In the genomic region with DNA sequence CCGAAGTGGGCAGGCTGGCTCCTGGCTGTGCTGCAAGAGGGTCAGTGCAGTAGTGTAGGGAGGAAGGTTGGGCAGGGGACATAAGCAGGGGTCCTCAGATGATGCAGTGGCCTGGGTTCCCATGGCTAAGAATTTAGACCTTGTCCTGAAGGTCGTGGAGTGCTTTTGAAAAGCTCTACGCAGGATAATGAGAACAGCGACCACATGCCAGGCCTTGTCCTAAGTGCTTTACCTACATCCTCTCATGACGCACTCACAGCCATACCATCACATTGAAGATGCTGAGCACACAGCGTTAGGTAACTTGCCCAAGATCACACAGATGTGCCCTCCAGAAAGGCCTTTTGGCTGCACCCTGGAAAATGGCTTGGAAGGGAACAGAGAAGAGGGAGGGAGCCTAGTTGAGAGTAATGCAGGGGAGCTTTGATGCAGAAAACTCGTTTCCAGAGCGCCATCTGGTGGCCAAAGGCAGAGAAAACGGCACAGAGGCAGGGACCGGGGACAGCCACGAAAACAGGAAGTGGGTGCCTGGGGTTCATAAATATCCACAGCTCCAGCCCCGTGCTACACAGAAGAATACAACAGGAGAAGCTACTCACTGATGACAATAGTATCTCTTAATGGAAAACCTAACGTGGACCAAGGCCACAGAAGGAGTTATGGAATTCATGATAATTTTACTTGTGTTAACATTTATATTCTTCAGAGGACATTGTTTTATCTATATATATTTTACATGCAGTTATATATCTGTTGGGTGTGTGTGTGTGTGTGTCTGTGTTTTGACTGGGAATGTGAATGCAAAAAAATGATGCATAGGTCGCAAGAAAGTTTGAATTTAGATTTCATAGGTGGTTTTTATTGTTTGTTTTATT, we compare ENCODE assay signal across 8 cellular contexts. TPM values are rescaled to one million over a fixed set of nuclear protein-coding genes. Genes with fewer than 3 reads are reported as not detected.
A peak's percentile ranks its signal among the peaks of the same experiment; 100 is the strongest.
DNase-seq lines count a peak whose midpoint lies in the region; ATAC-seq and TF ChIP-seq lines count a peak whose summit lies in the region.

No MANE protein-coding gene starts in this region.

- H3K9ac ChIP-seq in HUES6 (ENCODE audit: low read length): no peak overlapping the region

- H3K27me3 ChIP-seq in HUES6 (ENCODE audit: control insufficient read depth, insufficient read depth, low read length): no peaks in the 10 kb centered on the region

- no peak overlapping the region for H3K27ac ChIP-seq in HUES6 (ENCODE audit: low read depth, low read length)
- H3K27ac ChIP-seq in OCI-LY7 (ENCODE audit: low read depth, low read length, poor library complexity, severe bottlenecking): peak overlapping the region; percentile 27

- BruUV-seq in OCI-LY7 (replicated peaks; lab: Mats Ljungman, UMichigan): TSS peak; percentile 97

- peak overlapping the region; percentile 72 for H3K4me2 ChIP-seq in OCI-LY7 (ENCODE audit: low read length)

- peak overlapping the region; percentile 57 to 75 for H3K27ac Mint-ChIP-seq in natural killer cell treated with Interleukin-12 subunit alpha and Interleukin-12 subunit beta and Interleukin-15 and Interleukin-18, amount 100 ng/mL, for 72 hours

- H3K36me3 Mint-ChIP-seq in natural killer cell treated with Interleukin-12 subunit alpha and Interleukin-12 subunit beta and Interleukin-15 and Interleukin-18, amount 100 ng/mL, for 72 hours: no peaks in the 10 kb centered on the region

- H3K4me3 Mint-ChIP-seq in natural killer cell treated with Interleukin-12 subunit alpha and Interleukin-12 subunit beta and Interleukin-15 and Interleukin-18, amount 100 ng/mL, for 72 hours: peak overlapping the region; percentile 50

- no peaks in the 10 kb centered on the region for H3K79me2 ChIP-seq in OCI-LY7 (ENCODE audit: insufficient read depth, low read depth, low read length)

- H2AFZ ChIP-seq in OCI-LY7 (ENCODE audit: low read length): peak overlapping the region; percentile 89

- peak; percentile 92 for DNase-seq in DMS53 treated with DMSO at 0.1 percent for 48 hours (lab: John Stamatoyannopoulos, UW; ENCODE audit: unreplicated experiment)
- peak; percentile 94 for DNase-seq in OCI-LY7 (ENCODE audit: low spot score)
- peak; percentile 87 for DNase-seq in activated CD8-positive, alpha-beta memory T cell treated with anti-CD3 and anti-CD28 coated beads, Interleukin-2, amount 50 U/mL, for 4 hours
- DNase-seq in epithelial cell of proximal tubule (ENCODE audit: low read depth): no peak
- DNase-seq in natural killer cell treated with Interleukin-12 subunit alpha and Interleukin-12 subunit beta and Interleukin-15 and Interleukin-18, amount 100 ng/mL, for 72 hours (ENCODE audit: low spot score): peak; percentile 88
- DNase-seq in stimulated activated naive CD4-positive, alpha-beta T cell treated with Interleukin-2 at 50 U/mL for 16 hours (lab: John Stamatoyannopoulos, UW): peak; percentile 85

- no peaks in the 10 kb centered on the region for H3K9me3 Mint-ChIP-seq in natural killer cell treated with Interleukin-12 subunit alpha and Interleukin-12 subunit beta and Interleukin-15 and Interleukin-18, amount 100 ng/mL, for 72 hours

- POLR2A ChIA-PET in OCI-LY7 (lab: Charles Lee): interaction anchor here (0.6 to 2.7 kb wide), 12 partner anchors 9 to 295 kb away, joined by 3 to 20 read pairs (median 4); a partner anchor contains a TSS

- no peaks in the 10 kb centered on the region for H3K9me2 ChIP-seq in OCI-LY7 (ENCODE audit: insufficient read depth, low read length)

- TF ChIP-seq CTCF in OCI-LY7 (conservative IDR thresholded peaks at IDR 0.05; ENCODE audit: low read length) (peak; percentile 92), epithelial cell of proximal tubule (conservative IDR thresholded peaks at IDR 0.05; ENCODE audit: low read depth, low read length) (peak; percentile 92)

- ATAC-seq in GM21528 (IDR thresholded peaks at IDR 0.05; ENCODE audit: low FRiP score, unreplicated experiment): peak; percentile 89
- peak; percentile 86 to 88 for ATAC-seq in natural killer cell treated with Interleukin-12 subunit alpha and Interleukin-12 subunit beta and Interleukin-15 and Interleukin-18, amount 100 ng/mL, for 72 hours

- H3K4me1 ChIP-seq in HUES6 (ENCODE audit: control insufficient read depth, insufficient read depth, low read length): peaks cover 22% of the 10 kb centered on the region
- H3K4me1 ChIP-seq in OCI-LY7 (ENCODE audit: insufficient read depth, low read length, poor library complexity, severe bottlenecking): peaks cover 42% of the 10 kb centered on the region

- H3K4me1 Mint-ChIP-seq in natural killer cell treated with Interleukin-12 subunit alpha and Interleukin-12 subunit beta and Interleukin-15 and Interleukin-18, amount 100 ng/mL, for 72 hours (ENCODE audit: low read depth in 2 of 2): peaks cover 40 to 41% of the 10 kb centered on the region in 2 donors

- H3K9me3 ChIP-seq in HUES6 (ENCODE audit: control insufficient read depth, insufficient read depth, low read depth, low read length) (no peaks in the 10 kb centered on the region), OCI-LY7 (ENCODE audit: low read length) (no peaks in the 10 kb centered on the region)

- no peaks in the 10 kb centered on the region for H3K27me3 Mint-ChIP-seq in natural killer cell treated with Interleukin-12 subunit alpha and Interleukin-12 subunit beta and Interleukin-15 and Interleukin-18, amount 100 ng/mL, for 72 hours

- CTCF ChIA-PET in OCI-LY7 (lab: Charles Lee; ENCODE audit: unreplicated experiment): interaction anchor here (0.7 to 2.4 kb wide), 11 partner anchors 9 to 296 kb away, joined by 3 to 19 read pairs (median 4); a partner anchor contains a TSS

- H4K20me1 ChIP-seq in OCI-LY7 (ENCODE audit: insufficient read depth, low read length): no peaks in the 10 kb centered on the region

- no peaks in the 10 kb centered on the region for H3K36me3 ChIP-seq in HUES6 (ENCODE audit: control insufficient read depth, insufficient read depth, low read length)
- no peaks in the 10 kb centered on the region for H3K36me3 ChIP-seq in OCI-LY7 (ENCODE audit: insufficient read depth, low read length)

- intact Hi-C loops in OCI-LY7 (cut with micrococcal nuclease; ENCODE audit: unreplicated experiment): loop anchor here (1.0 kb wide), 5 partner anchors 46 to 295 kb away; no protein-coding TSS in a partner anchor

- H3K4me3 ChIP-seq in HUES6 (ENCODE audit: low read depth, low read length) (0 out of 2 replicates have a peak overlapping the region, but pooled peaks have one; percentile 10), OCI-LY7 (ENCODE audit: low read depth, low read length, poor library complexity, severe bottlenecking) (peak overlapping the region; percentile 32), epithelial cell of proximal tubule (ENCODE audit: low read depth, low read length) (no peak overlapping the region)

RNA-seq across cellular contexts. Expression of a gene that starts 2.7 kb away (rescaled TPM):
- total RNA-seq in OCI-LY7 (2014; rRNA removed; shearing (Covaris generic)): 0.03 TPM in 1 of 2 replicates, not detected in the other
- not detected in 2 replicates for total RNA-seq in OCI-LY7 (2022)
- under 0.01 TPM in 2 replicates for total RNA-seq in epithelial cell of proximal tubule
- 1 to 10 TPM in 1 of 2 donors, under 1 TPM in 1; 0.28 to 1.3 TPM for total RNA-seq in natural killer cell treated with Interleukin-12 subunit alpha and Interleukin-12 subunit beta and Interleukin-15 and Interleukin-18, amount 100 ng/mL, for 72 hours

RNA-seq across cellular contexts. Expression of a gene that starts 8.2 kb away (rescaled TPM):
- total RNA-seq in OCI-LY7 (2014; rRNA removed; shearing (Covaris generic)): 23.7 and 31.7 TPM in 2 replicates
- total RNA-seq in OCI-LY7 (2022) (41.1 and 41.9 TPM in 2 replicates), epithelial cell of proximal tubule (50.9 and 58.4 TPM in 2 replicates)
- 10 to 100 TPM; 38.2 to 43.5 TPM for total RNA-seq in natural killer cell treated with Interleukin-12 subunit alpha and Interleukin-12 subunit beta and Interleukin-15 and Interleukin-18, amount 100 ng/mL, for 72 hours

RNA-seq across cellular contexts. Expression of a gene that starts 37.0 kb away (rescaled TPM):
- 67.9 and 81.2 TPM in 2 replicates for total RNA-seq in OCI-LY7 (2014; rRNA removed; shearing (Covaris generic))
- total RNA-seq in OCI-LY7 (2022) (78.5 and 89.4 TPM in 2 replicates), epithelial cell of proximal tubule (36.6 and 50.6 TPM in 2 replicates)
- 10 to 100 TPM; 70.9 to 93.6 TPM for total RNA-seq in natural killer cell treated with Interleukin-12 subunit alpha and Interleukin-12 subunit beta and Interleukin-15 and Interleukin-18, amount 100 ng/mL, for 72 hours

RNA-seq across cellular contexts. Expression of a gene that starts 52.1 kb away (rescaled TPM):
- 20.2 and 22.9 TPM in 2 replicates for total RNA-seq in OCI-LY7 (2014; rRNA removed; shearing (Covaris generic))
- 23.1 and 24.1 TPM in 2 replicates for total RNA-seq in OCI-LY7 (2022)
- total RNA-seq in epithelial cell of proximal tubule: 50.7 and 79.1 TPM in 2 replicates
- total RNA-seq in natural killer cell treated with Interleukin-12 subunit alpha and Interleukin-12 subunit beta and Interleukin-15 and Interleukin-18, amount 100 ng/mL, for 72 hours: 1 to 10 TPM; 9.0 to 9.6 TPM
